31 cellular contexts compared by ENCODE assay signal in the genomic region with DNA sequence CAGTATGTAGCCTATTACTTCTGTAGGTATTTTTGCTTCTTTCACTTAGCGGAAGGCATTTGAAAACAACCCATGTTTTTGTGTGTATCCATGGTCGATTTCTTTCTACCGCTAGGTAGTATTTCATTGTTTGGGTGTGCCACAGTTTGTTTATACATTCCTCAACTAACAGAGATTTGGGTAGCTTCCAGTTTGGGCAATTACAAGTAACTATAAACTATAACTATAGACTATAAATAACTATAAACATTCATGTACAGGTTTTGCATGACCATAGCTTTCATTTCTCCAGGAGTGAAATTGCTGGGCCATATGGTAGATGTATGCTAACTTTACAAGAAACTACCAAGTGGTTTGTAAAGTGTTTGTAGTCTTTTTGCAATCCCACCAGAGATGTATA. TPM values are rescaled to one million over a fixed set of nuclear protein-coding genes. Genes with fewer than 3 reads are reported as not detected.
"Had no signal": no experiment of that assay in that cellular context is flagged by ENCODE, and none has a peak within 500 bp of the region (broad histone marks: within the 10 kb centered on the region; RNA-seq: fewer than 3 reads in every experiment).

No MANE protein-coding gene starts in this region.

- H2AFZ ChIP-seq: neural progenitor cell had no signal

- H3K4me3 ChIP-seq: left lung, lower lobe of right lung, neural progenitor cell, ovary, right atrium auricular region, right lobe of liver, skin epidermis, stomach, testis, thyroid gland, transverse colon, upper lobe of left lung, vagina had no signal

- H3K36me3 ChIP-seq: left lung, lower lobe of right lung, neural progenitor cell, neutrophil, ovary, right atrium auricular region, right lobe of liver, stomach, thyroid gland, transverse colon, upper lobe of left lung, vagina had no signal

- H3K4me1 ChIP-seq: left lung, lower lobe of right lung, right atrium auricular region, right lobe of liver, stomach, testis, thyroid gland, vagina had no signal

- DNase-seq: hippocampal formation; kidney glomerular epithelial cell; left cardiac atrium; left lung; lower lobe of right lung; mammary epithelial cell; mesenchymal stem cell; naive B cell; natural killer cell; nephron progenitor cell; occipital lobe; ovary; right lobe of liver; stimulated activated CD4-positive, alpha-beta T cell treated with anti-CD3 and anti-CD28 coated beads, Interleukin-12 subunit alpha, Interleukin-12 subunit beta, amount 100 ng/mL, for 4 hours; stimulated activated CD4-positive, alpha-beta T cell treated with anti-CD3 and anti-CD28 coated beads, Interleukin-15, amount 100 ng/mL, for 24 hours; stimulated activated CD4-positive, alpha-beta T cell treated with anti-CD3 and anti-CD28 coated beads, Interleukin-2, amount 100 ng/mL, for 24 hours; stimulated activated CD4-positive, alpha-beta T cell treated with anti-CD3 and anti-CD28 coated beads, Interleukin-4, amount 100 ng/mL, for 1 hour; stimulated activated naive B cell treated with anti-CD40 and anti-IgM and Interleukin-4, amounts not matched to agents 10 μg/mL and 1 μg/mL and 100 μg/mL, for 72 hours; stimulated activated naive CD8-positive, alpha-beta T cell treated with anti-CD3 and anti-CD28 coated beads, Interleukin-15, Interleukin-2, amounts not matched to agents 100 U/mL and 50 U/mL, for 24 hours; stomach; testis; thyroid gland; transverse colon; upper lobe of left lung had no signal

- H3K9me3 ChIP-seq: left lung, lower lobe of right lung, neutrophil, ovary, right atrium auricular region, right lobe of liver, stomach, testis, thyroid gland, transverse colon, upper lobe of left lung, vagina had no signal

- H3K9ac ChIP-seq: neural progenitor cell had no signal

- H3K27me3 ChIP-seq: left lung, neural progenitor cell, neutrophil, ovary, right atrium auricular region, right lobe of liver, stomach, testis, thyroid gland, transverse colon, upper lobe of left lung, vagina had no signal

- H3K4me2 ChIP-seq: neural progenitor cell had no signal

- ATAC-seq: left cardiac atrium; left lung; lower lobe of right lung; natural killer cell; right lobe of liver; stimulated activated naive B cell treated with anti-CD40 and anti-IgM and Interleukin-4, amounts not matched to agents 10 μg/mL and 1 μg/mL and 100 μg/mL, for 72 hours; stimulated activated naive CD8-positive, alpha-beta T cell treated with anti-CD3 and anti-CD28 coated beads, Interleukin-15, Interleukin-2, amounts not matched to agents 100 U/mL and 50 U/mL, for 24 hours had no signal

- H3K27ac ChIP-seq: left lung, lower lobe of right lung, neural progenitor cell, neutrophil, ovary, right atrium auricular region, right lobe of liver, skin epidermis, stomach, testis, thyroid gland, transverse colon, upper lobe of left lung, vagina had no signal

RNA-seq across cellular contexts. Expression of a gene that starts 52.8 kb away (rescaled TPM):
- total RNA-seq: mammary epithelial cell, pulmonary artery endothelial cell, renal cortical epithelial cell, vagina had no signal
